21 cellular contexts compared by ENCODE assay signal in the genomic region with DNA sequence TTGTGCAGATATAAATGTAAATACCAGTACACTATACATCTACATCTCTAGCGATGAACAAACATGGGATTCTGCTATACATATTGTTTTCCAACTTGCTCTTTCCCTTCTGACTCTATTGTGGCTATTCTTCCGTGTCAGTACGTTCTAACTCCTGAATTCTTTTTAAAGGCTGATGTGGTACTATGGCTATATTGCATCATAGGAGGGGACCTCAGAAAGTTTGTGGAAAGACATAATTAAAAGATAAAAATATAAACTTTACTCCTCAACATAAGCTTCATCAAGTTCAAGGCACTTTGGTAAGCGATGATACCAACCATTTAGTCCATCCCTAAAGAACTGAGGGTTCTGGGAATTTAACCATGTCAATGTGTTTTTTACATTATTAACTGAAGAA.
"Had no signal": no experiment of that assay in that cellular context is flagged by ENCODE, and none has a peak within 500 bp of the region (broad histone marks: within the 10 kb centered on the region; RNA-seq: fewer than 3 reads in every experiment).

No MANE protein-coding gene starts in this region.

- H3K4me3 Mint-ChIP-seq: endodermal cell; immature natural killer cell; naive thymus-derived CD4-positive, alpha-beta T cell had no signal

- H3K4me1 Mint-ChIP-seq: immature natural killer cell had no signal

- H3K9me3 Mint-ChIP-seq: endodermal cell, immature natural killer cell had no signal

- H3K36me3 ChIP-seq: colonic mucosa, left ventricle myocardium inferior, lower lobe of right lung, neutrophil, ovary, right atrium auricular region, sigmoid colon, stomach had no signal

- H3K4me3 ChIP-seq: colonic mucosa, left ventricle myocardium inferior, lower lobe of right lung, ovary, right atrium auricular region, sigmoid colon, skin epidermis, stomach had no signal

- H3K27me3 ChIP-seq: colonic mucosa, foreskin keratinocyte, neutrophil, ovary, right atrium auricular region, sigmoid colon, stomach had no signal

- DNase-seq: colonic mucosa; effector CD4-positive, alpha-beta T cell; endodermal cell; erythroblast; foreskin keratinocyte; immature natural killer cell; left ventricle myocardium inferior; lower lobe of right lung; mesenchymal stem cell; naive thymus-derived CD4-positive, alpha-beta T cell; ovary; sigmoid colon; stimulated activated CD4-positive, alpha-beta T cell treated with anti-CD3 and anti-CD28 coated beads, Interleukin-2, amount 100 ng/mL, for 24 hours; stimulated activated naive CD4-positive, alpha-beta T cell; stomach; trophoblast cell had no signal

- H3K9me3 ChIP-seq: colonic mucosa, left ventricle myocardium inferior, lower lobe of right lung, neutrophil, ovary, right atrium auricular region, sigmoid colon, stomach had no signal

- H3K4me1 ChIP-seq: colonic mucosa had no signal

- H3K27ac Mint-ChIP-seq: endodermal cell; immature natural killer cell; naive thymus-derived CD4-positive, alpha-beta T cell had no signal

- FAIRE-seq: endothelial cell of umbilical vein, keratinocyte had no signal

- H3K36me3 Mint-ChIP-seq: immature natural killer cell; naive thymus-derived CD4-positive, alpha-beta T cell had no signal

- H3K27ac ChIP-seq: colonic mucosa, foreskin keratinocyte, lower lobe of right lung, neutrophil, right atrium auricular region, sigmoid colon had no signal
